ENCODE assay signal across 7 cellular contexts in the genomic region with DNA sequence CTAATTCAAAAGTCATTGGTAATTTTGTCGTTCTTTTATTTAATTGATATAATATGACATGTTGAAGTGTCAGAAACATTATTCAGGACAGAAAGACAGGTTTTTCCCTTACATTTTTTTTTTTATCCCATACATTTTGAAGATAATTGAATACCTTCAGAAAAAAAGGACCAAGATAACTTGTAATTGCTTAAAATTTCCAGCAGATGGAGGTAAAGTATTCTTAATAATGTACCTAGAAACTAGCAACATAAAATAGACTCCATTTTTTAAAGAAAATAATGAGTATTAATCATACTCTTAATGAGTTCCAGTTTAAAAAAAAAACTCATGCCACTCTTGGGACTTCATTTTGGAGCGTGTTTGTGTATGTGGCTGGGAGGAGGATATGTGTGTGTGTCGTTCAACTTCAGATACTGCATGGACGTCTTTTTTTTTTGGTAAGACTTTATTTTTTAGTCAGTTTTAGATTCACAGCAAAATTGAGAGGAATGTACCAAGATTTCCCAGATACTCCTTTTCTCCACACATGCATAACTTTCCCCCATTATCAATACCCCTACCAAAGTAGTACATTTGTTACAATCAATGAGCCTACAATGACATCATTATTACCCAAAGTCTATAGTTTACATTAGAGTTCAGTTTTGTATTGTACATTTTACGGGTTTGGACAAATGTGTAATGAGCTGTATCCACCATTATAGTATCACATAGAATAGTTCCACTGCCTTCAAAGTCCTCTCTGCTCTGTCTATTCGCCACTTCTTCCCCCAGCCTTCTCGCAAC.
DNase-seq lines count a peak whose midpoint lies in the region; ATAC-seq and TF ChIP-seq lines count a peak whose summit lies in the region.

No MANE protein-coding gene starts in this region.

- POLR2A ChIA-PET in GM10248 (lab: Yijun Ruan, JAX), result no interaction called here

- CTCF ChIA-PET in GM10248 (lab: Yijun Ruan, JAX), result interaction anchor here (0.6 to 1.5 kb wide), 8 partner anchors 8 to 483 kb away, joined by 3 to 5 read pairs (median 3); no protein-coding TSS in a partner anchor

- H3K79me2 ChIP-seq in Loucy (ENCODE audit: insufficient read depth, low read length), result no peaks in the 10 kb centered on the region

- H3K4me3 ChIP-seq in Loucy (ENCODE audit: low read length, poor library complexity, severe bottlenecking) (no peak overlapping the region), adrenal gland (peak overlapping the region in 1 of 4 donors; percentile 29)

- peak; percentile 28 for TF ChIP-seq CTCF in GM10248 (IDR thresholded peaks at IDR 0.05; ENCODE audit: control extremely low read depth, extremely low read depth, low read depth, missing control alignments)
- TF ChIP-seq CTCF in Loucy (conservative IDR thresholded peaks at IDR 0.05; ENCODE audit: low read length), result peak; percentile 73
- TF ChIP-seq CTCF in adrenal gland (IDR thresholded peaks at IDR 0.05), result peak in 5 of 6 experiments; percentile 31 to 59 (median 51)

- no peaks in the 10 kb centered on the region for H4K20me1 ChIP-seq in Loucy (ENCODE audit: insufficient read depth, low read length, poor library complexity, severe bottlenecking)

- no peaks in the 10 kb centered on the region for H3F3A ChIP-seq in Loucy (ENCODE audit: low read depth)

- H3K4me1 ChIP-seq in Loucy (ENCODE audit: insufficient read depth, low read length, poor library complexity, severe bottlenecking) (no peaks in the 10 kb centered on the region), adrenal gland (replicated peaks in 1 of 2) (no peaks in the 10 kb centered on the region)

- H3K9ac ChIP-seq in Loucy (ENCODE audit: low read depth, low read length, poor library complexity, severe bottlenecking), result no peak overlapping the region

- H3K27me3 ChIP-seq in Loucy (ENCODE audit: insufficient read depth, low read length, poor library complexity, severe bottlenecking), result no peaks in the 10 kb centered on the region
- no peaks in the 10 kb centered on the region for H3K27me3 ChIP-seq in adrenal gland

- no peak for TF ChIP-seq POLR2A in adrenal gland (IDR thresholded peaks at IDR 0.05)

- H3K9me2 ChIP-seq in Loucy (replicated peaks; ENCODE audit: low read depth, low read length), result no peaks in the 10 kb centered on the region

- H3K36me3 ChIP-seq in Loucy (ENCODE audit: insufficient read depth, low read length) (no peaks in the 10 kb centered on the region), adrenal gland (replicated peaks in 1 of 2) (no peaks in the 10 kb centered on the region)

- ATAC-seq in HG03196 (IDR thresholded peaks at IDR 0.05; ENCODE audit: unreplicated experiment), result no peak

- intact Hi-C loops in adrenal gland (cut with DNase I), result loop anchor here in 1 of 2 donors (5.0 kb wide), 1 partner anchor 261 kb away; no protein-coding TSS in a partner anchor

- H2AFZ ChIP-seq in Loucy (ENCODE audit: low read length), result peak overlapping the region; percentile 42

- H3K27ac ChIP-seq in adrenal gland, result no peak overlapping the region

- DNase-seq in GM10248 (ENCODE audit: extremely low spot score) (peak; percentile 14), adrenal gland (no peak), left kidney (ENCODE audit: low read depth, low spot score) (peak; percentile 27), NCI-H1436 (lab: John Stamatoyannopoulos, UW) (no peak)
- DNase-seq in activated CD4-positive, CD25-positive, alpha-beta regulatory T cell treated with anti-CD3 and anti-CD28 coated beads, Interleukin-2, amount 50 U/mL, for 72 hours, result no peak

- H3K9me3 ChIP-seq in Loucy (ENCODE audit: insufficient read depth, low read depth, low read length) (no peaks in the 10 kb centered on the region), adrenal gland (replicated peaks in 1 of 3) (no peaks in the 10 kb centered on the region)

- no peak overlapping the region for H3K4me2 ChIP-seq in Loucy (ENCODE audit: low read depth, low read length, poor library complexity, severe bottlenecking)

- WGBS in adrenal gland, 4 donors, result 40 to 50% (median 43%) methylated on average over 7 of the region's 7 CpGs

Comparison
In these comparisons a context has a peak if more than half of its experiments do, and no peak if none do; other contexts are left out.
1. DNase-seq: peak in GM10248 (single experiment) and left kidney (single experiment); none in adrenal gland (0 of 7), NCI-H1436 (single experiment) and activated CD4-positive, CD25-positive, alpha-beta regulatory T cell treated with anti-CD3 and anti-CD28 coated beads, Interleukin-2, amount 50 U/mL, for 72 hours (single experiment).
2. Peak in every context shown above with its lines, with median percentiles within 50 percentile points of each other: CTCF ChIP-seq.